14 cellular contexts compared by ENCODE assay signal in genomic region chr3:57120803-57121174, GRCh38. TPM values are rescaled to one million over a fixed set of nuclear protein-coding genes. Genes with fewer than 3 reads are reported as not detected.
DNase-seq lines count a peak whose midpoint lies in the region; ATAC-seq and TF ChIP-seq lines count a peak whose summit lies in the region.
"Had no signal": no experiment of that assay in that cellular context is flagged by ENCODE, and none has a peak within 500 bp of the region (broad histone marks: within the 10 kb centered on the region; RNA-seq: fewer than 3 reads in every experiment).

No MANE protein-coding gene starts in this region.

- peak overlapping the region; percentile 90 for H3K27ac Mint-ChIP-seq in mesothelial cell of epicardium
- H3K27ac Mint-ChIP-seq: CD4-positive, alpha-beta memory T cell had no signal

- H3K9me3 ChIP-seq in right atrium auricular region (no peaks in the 10 kb centered on the region), sigmoid colon (no peaks in the 10 kb centered on the region)
- H3K9me3 ChIP-seq: A549, BE2C had no signal

- no peaks in the 10 kb centered on the region for H3K27me3 Mint-ChIP-seq in mesothelial cell of epicardium (ENCODE audit: low read depth)

- no peaks in the 10 kb centered on the region for H3K27me3 ChIP-seq in right atrium auricular region
- no peaks in the 10 kb centered on the region for H3K27me3 ChIP-seq in sigmoid colon
- H3K27me3 ChIP-seq: BE2C had no signal

- peaks cover 26% of the 10 kb centered on the region for H3K4me1 Mint-ChIP-seq in mesothelial cell of epicardium
- H3K4me1 Mint-ChIP-seq: CD4-positive, alpha-beta memory T cell had no signal

- intact Hi-C loops in left ventricle myocardium superior (cut with micrococcal nuclease) (no loop called here), sigmoid colon (cut with DNase I) (no loop called here)

- no peak for TF ChIP-seq POLR2A in sigmoid colon (IDR thresholded peaks at IDR 0.05)

- no peak for TF ChIP-seq EP300 in sigmoid colon (IDR thresholded peaks at IDR 0.05)

- TF ChIP-seq CTCF in right atrium auricular region (IDR thresholded peaks at IDR 0.05): no peak
- TF ChIP-seq CTCF in mesothelial cell of epicardium (IDR thresholded peaks at IDR 0.05; ENCODE audit: unreplicated experiment): no peak
- no peak for TF ChIP-seq CTCF in sigmoid colon (IDR thresholded peaks at IDR 0.05)

- no peaks in the 10 kb centered on the region for H3K36me3 ChIP-seq in right atrium auricular region
- H3K36me3 ChIP-seq in sigmoid colon: no peaks in the 10 kb centered on the region
- H3K36me3 ChIP-seq: BE2C had no signal

- ATAC-seq in left ventricle myocardium superior: peak; percentile 67
- no peak for ATAC-seq in HG02678 (IDR thresholded peaks at IDR 0.05; ENCODE audit: unreplicated experiment)
- ATAC-seq: A549, GM12878, HCT116 had no signal

- H3K4me1 ChIP-seq in right atrium auricular region: no peaks in the 10 kb centered on the region
- H3K4me1 ChIP-seq in sigmoid colon: peaks cover 0 to 81% (median 33%) of the 10 kb centered on the region in 4 donors
- H3K4me1 ChIP-seq: A549, BE2C had no signal

- 80 to 85% methylated on average over 5 of the region's 5 CpGs for WGBS in sigmoid colon, 2 donors

- H3K4me3 Mint-ChIP-seq in mesothelial cell of epicardium: no peak overlapping the region
- H3K4me3 Mint-ChIP-seq: CD4-positive, alpha-beta memory T cell had no signal

- H3K27ac ChIP-seq in right atrium auricular region: no peak overlapping the region
- H3K27ac ChIP-seq in sigmoid colon: peak overlapping the region in 3 of 4 donors; percentile 73 to 85 (median 80)
- H3K27ac ChIP-seq: A549, C4-2B had no signal

- no peak overlapping the region for H3K4me3 ChIP-seq in right atrium auricular region
- peak overlapping the region in 1 of 4 donors; percentile 0 for H3K4me3 ChIP-seq in sigmoid colon
- H3K4me3 ChIP-seq: A549, GM12878 had no signal

- DNase-seq in left ventricle myocardium superior (no peak), right atrium auricular region (ENCODE audit: low spot score) (no peak), mesothelial cell of epicardium (ENCODE audit: low spot score in 2 of 2, unreplicated experiment in 2 of 2) (no peak), sigmoid colon (no peak), NCI-H524 treated with DMSO at 0.1 percent for 48 hours (lab: John Stamatoyannopoulos, UW) (no peak), hypothalamus (lab: John Stamatoyannopoulos, UW) (no peak)
- DNase-seq: BE2C; CD4-positive, alpha-beta memory T cell; DMS79 had no signal

- H3K36me3 Mint-ChIP-seq in mesothelial cell of epicardium: peaks cover 3% of the 10 kb centered on the region
- H3K36me3 Mint-ChIP-seq: CD4-positive, alpha-beta memory T cell had no signal

- H3K9me3 Mint-ChIP-seq in mesothelial cell of epicardium: no peaks in the 10 kb centered on the region
- H3K9me3 Mint-ChIP-seq: CD4-positive, alpha-beta memory T cell had no signal

RNA-seq across cellular contexts. Expression of gene IL17RD, which starts 44.4 kb away (rescaled TPM):
- total RNA-seq in left ventricle myocardium superior (4.4 TPM), right atrium auricular region (1 to 10 TPM; 2.1 to 2.8 TPM), mesothelial cell of epicardium (27.5 to 30.3 TPM (median 27.9 TPM) in 3 replicates), sigmoid colon (10 to 100 TPM; 16.8 to 46.8 (median 20.6) TPM)
- polyA plus RNA-seq in sigmoid colon: 1 to 10 TPM in 1 of 3 donors, under 1 TPM in 2; under 0.01 to 1.2 (median 0.60) TPM
- total RNA-seq: CD4-positive, alpha-beta memory T cell had no signal
- polyA plus RNA-seq: CD4-positive, alpha-beta memory T cell had no signal

Comparison
In these comparisons a context has a peak if more than half of its experiments do, and no peak if none do; other contexts are left out.
1. H3K27ac ChIP-seq: peak in sigmoid colon (3 of 4); none in right atrium auricular region (0 of 2).